Comparison of ENCODE assay signal across 2 cellular contexts in the genomic region with DNA sequence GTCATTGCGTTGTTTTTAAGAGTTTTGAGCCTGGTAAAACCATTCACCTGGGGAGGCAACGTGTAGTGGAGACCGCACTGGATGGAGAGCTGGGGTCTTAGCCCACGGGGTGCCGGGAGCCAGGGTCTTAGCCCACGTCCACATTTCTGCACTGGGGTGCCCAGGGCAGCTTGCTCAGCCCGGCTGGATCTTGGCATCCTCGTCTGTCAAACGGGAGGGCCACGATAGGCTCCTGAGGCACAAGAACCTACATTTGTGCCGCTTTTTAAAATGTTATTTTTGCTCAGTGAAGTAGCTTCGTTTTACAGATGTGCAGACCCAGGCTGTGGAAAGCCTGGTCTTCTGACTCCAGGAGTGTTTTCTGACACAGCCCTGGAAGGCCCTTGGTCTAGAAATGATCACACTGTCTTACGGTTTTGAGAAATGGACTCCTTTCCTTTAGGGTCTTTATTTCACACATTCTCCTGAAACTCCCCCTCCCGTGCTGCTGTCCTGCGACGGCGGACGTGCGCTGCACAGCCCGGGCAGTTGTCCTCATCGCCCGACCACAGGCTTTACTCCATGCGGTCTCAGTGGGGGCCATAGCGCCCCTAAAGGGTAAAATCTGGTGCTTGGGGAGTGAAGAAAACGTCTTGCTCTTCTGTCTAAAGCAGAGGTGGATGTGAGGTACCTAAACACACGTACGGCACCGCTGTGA.
TF ChIP-seq lines count a peak whose summit lies in the region.

No MANE protein-coding gene starts in this region.

TF ChIP-seq in GM23338, 12 proteins besides CTCF, POLR2A, EP300 and RAD21:
- TF ChIP-seq ZNF331 (CRISPR knock-in tag; IDR thresholded peaks at IDR 0.05; ENCODE audit: low read depth) (no peak), REST (IDR thresholded peaks at IDR 0.05; ENCODE audit: unreplicated experiment) (no peak), ZNF114 (CRISPR knock-in tag; IDR thresholded peaks at IDR 0.05) (no peak), CREB1 (CRISPR knock-in tag; IDR thresholded peaks at IDR 0.05; ENCODE audit: low read depth) (no peak), NANOG (IDR thresholded peaks at IDR 0.05; ENCODE audit: borderline replicate concordance) (no peak), POLR2AphosphoS5 (IDR thresholded peaks at IDR 0.05; ENCODE audit: low read depth) (no peak)
TF ChIP-seq in GM23338: peak in this region for 0.

TF ChIP-seq in IMR-90, 13 proteins besides CTCF, POLR2A, EP300 and RAD21:
- TF ChIP-seq, protein P1, sequence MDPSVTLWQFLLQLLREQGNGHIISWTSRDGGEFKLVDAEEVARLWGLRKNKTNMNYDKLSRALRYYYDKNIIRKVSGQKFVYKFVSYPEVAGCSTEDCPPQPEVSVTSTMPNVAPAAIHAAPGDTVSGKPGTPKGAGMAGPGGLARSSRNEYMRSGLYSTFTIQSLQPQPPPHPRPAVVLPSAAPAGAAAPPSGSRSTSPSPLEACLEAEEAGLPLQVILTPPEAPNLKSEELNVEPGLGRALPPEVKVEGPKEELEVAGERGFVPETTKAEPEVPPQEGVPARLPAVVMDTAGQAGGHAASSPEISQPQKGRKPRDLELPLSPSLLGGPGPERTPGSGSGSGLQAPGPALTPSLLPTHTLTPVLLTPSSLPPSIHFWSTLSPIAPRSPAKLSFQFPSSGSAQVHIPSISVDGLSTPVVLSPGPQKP (IDR thresholded peaks at IDR 0.05; ENCODE audit: borderline replicate concordance, low read depth, low read length), result no peak
- TF ChIP-seq MAZ (IDR thresholded peaks at IDR 0.05; ENCODE audit: borderline replicate concordance, low read depth, low read length) (no peak), CEBPB (IDR thresholded peaks at IDR 0.05; ENCODE audit: low read depth, low read length) (no peak), NFE2L2 (IDR thresholded peaks at IDR 0.05; ENCODE audit: low read depth, low read length) (no peak), RFX5 (IDR thresholded peaks at IDR 0.05; ENCODE audit: low read depth, low read length) (no peak), BHLHE40 (IDR thresholded peaks at IDR 0.05; ENCODE audit: low read depth, low read length) (no peak), MXI1 (IDR thresholded peaks at IDR 0.05; ENCODE audit: borderline replicate concordance, low read depth, low read length) (no peak), MAFK (IDR thresholded peaks at IDR 0.05; ENCODE audit: low read depth, low read length) (no peak), USF2 (IDR thresholded peaks at IDR 0.05; ENCODE audit: low read depth, low read length) (no peak), RCOR1 (IDR thresholded peaks at IDR 0.05; ENCODE audit: insufficient replicate concordance, low read length) (no peak)
